Comparison of ENCODE assay signal across 19 cellular contexts in genomic region chr6:26465776-26466175, GRCh38. TPM values are rescaled to one million over a fixed set of nuclear protein-coding genes. Genes with fewer than 3 reads are reported as not detected.
"Had no signal": no experiment of that assay in that cellular context is flagged by ENCODE, and none has a peak within 500 bp of the region (broad histone marks: within the 10 kb centered on the region; RNA-seq: fewer than 3 reads in every experiment).

No MANE protein-coding gene starts in this region.

- H3K4me3 ChIP-seq: ovary, right atrium auricular region, tibial artery had no signal

- DNase-seq: foreskin melanocyte; head of caudate nucleus; hippocampal formation; kidney glomerular epithelial cell; mesendoderm; naive B cell; nucleus accumbens; ovary; small intestine; stimulated activated CD4-positive, alpha-beta T cell treated with anti-CD3 and anti-CD28 coated beads, Interleukin-12 subunit alpha, Interleukin-12 subunit beta, amount 100 ng/mL, for 4 hours; stimulated activated naive CD8-positive, alpha-beta T cell treated with anti-CD3 and anti-CD28 coated beads, Interleukin-15, Interleukin-2, amounts not matched to agents 100 U/mL and 50 U/mL, for 24 hours; tibial artery had no signal

- H3K27me3 Mint-ChIP-seq: naive B cell had no signal

- H3K9me3 ChIP-seq: ovary, right atrium auricular region, tibial artery had no signal

- H3K27ac ChIP-seq: ovary, right atrium auricular region, tibial artery had no signal

- H3K27me3 ChIP-seq: ovary, right atrium auricular region, tibial artery had no signal

- H3K36me3 ChIP-seq: ovary had no signal

- ATAC-seq: stimulated activated naive CD8-positive, alpha-beta T cell treated with anti-CD3 and anti-CD28 coated beads, Interleukin-15, Interleukin-2, amounts not matched to agents 100 U/mL and 50 U/mL, for 24 hours had no signal

- H3K9me3 Mint-ChIP-seq: neural crest cell had no signal

RNA-seq across cellular contexts. Expression of gene BTN1A1, which starts 34.3 kb away (rescaled TPM):
- total RNA-seq: liver, lung microvascular endothelial cell, neural crest cell, ovary, posterior vena cava, right atrium auricular region, temporal lobe, ureter had no signal
